ENCODE assay signal across 21 cellular contexts in genomic region chr6:24710519-24711303, GRCh38. TPM values are rescaled to one million over a fixed set of nuclear protein-coding genes. Genes with fewer than 3 reads are reported as not detected.
A peak's percentile ranks its signal among the peaks of the same experiment; 100 is the strongest.
DNase-seq lines count a peak whose midpoint lies in the region; ATAC-seq and TF ChIP-seq lines count a peak whose summit lies in the region.
"Had no signal": no experiment of that assay in that cellular context is flagged by ENCODE, and none has a peak within 500 bp of the region (broad histone marks: within the 10 kb centered on the region; RNA-seq: fewer than 3 reads in every experiment).

No MANE protein-coding gene starts in this region.

- CTCF ChIA-PET in activated naive CD4-positive, alpha-beta T cell treated with anti-CD3 and anti-CD28 coated beads for 36 hours (lab: Charles Lee) = interaction anchor here (1.3 kb wide), 1 partner anchor 56 kb away, joined by 5 read pairs; no protein-coding TSS in a partner anchor
- CTCF ChIA-PET in activated B cell treated with CpG ODN at 0.5 μM for 24 hours (lab: Charles Lee) = no interaction called here

- peaks cover 65% of the 10 kb centered on the region for H3K36me3 Mint-ChIP-seq in activated naive CD4-positive, alpha-beta T cell treated with anti-CD3 and anti-CD28 coated beads for 36 hours (ENCODE audit: low read depth)
- H3K36me3 Mint-ChIP-seq in activated B cell treated with CpG ODN at 0.5 μM for 24 hours (ENCODE audit: low read depth) = peaks cover 90% of the 10 kb centered on the region
- peaks cover 71% of the 10 kb centered on the region for H3K36me3 Mint-ChIP-seq in stimulated activated memory B cell treated with anti-CD40 and anti-IgM and Interleukin-4, amounts not matched to agents 10 μg/mL and 1 μg/mL and 100 μg/mL, for 72 hours
- H3K36me3 Mint-ChIP-seq: IgD-negative memory B cell had no signal

- intact Hi-C loops in activated naive CD4-positive, alpha-beta T cell treated with anti-CD3 and anti-CD28 coated beads for 36 hours (cut with micrococcal nuclease) = no loop called here
- intact Hi-C loops in activated B cell treated with CpG ODN at 0.5 μM for 24 hours (cut with micrococcal nuclease) = no loop called here

- no peak for TF ChIP-seq CTCF in activated B cell treated with CpG ODN at 0.5 μM for 24 hours (IDR thresholded peaks at IDR 0.05)
- TF ChIP-seq CTCF in coronary artery (IDR thresholded peaks at IDR 0.05) = no peak

- H3K27me3 Mint-ChIP-seq in activated naive CD4-positive, alpha-beta T cell treated with anti-CD3 and anti-CD28 coated beads for 36 hours (ENCODE audit: low read depth) = no peaks in the 10 kb centered on the region
- no peaks in the 10 kb centered on the region for H3K27me3 Mint-ChIP-seq in activated B cell treated with CpG ODN at 0.5 μM for 24 hours
- H3K27me3 Mint-ChIP-seq in stimulated activated memory B cell treated with anti-CD40 and anti-IgM and Interleukin-4, amounts not matched to agents 10 μg/mL and 1 μg/mL and 100 μg/mL, for 72 hours = no peaks in the 10 kb centered on the region
- H3K27me3 Mint-ChIP-seq: IgD-negative memory B cell had no signal

- POLR2A ChIA-PET in activated B cell treated with CpG ODN at 0.5 μM for 24 hours (lab: Charles Lee) = interaction anchor here (1.1 kb wide), 1 partner anchor 8 kb away, joined by 7 read pairs; the partner anchor contains the start of gene C6orf62

- H3K4me1 Mint-ChIP-seq in activated naive CD4-positive, alpha-beta T cell treated with anti-CD3 and anti-CD28 coated beads for 36 hours (ENCODE audit: low read depth) = peaks cover 57% of the 10 kb centered on the region
- H3K4me1 Mint-ChIP-seq in activated B cell treated with CpG ODN at 0.5 μM for 24 hours = peaks cover 51% of the 10 kb centered on the region
- H3K4me1 Mint-ChIP-seq in stimulated activated memory B cell treated with anti-CD40 and anti-IgM and Interleukin-4, amounts not matched to agents 10 μg/mL and 1 μg/mL and 100 μg/mL, for 72 hours = peaks cover 41% of the 10 kb centered on the region

- H3K9me3 Mint-ChIP-seq in activated naive CD4-positive, alpha-beta T cell treated with anti-CD3 and anti-CD28 coated beads for 36 hours = no peaks in the 10 kb centered on the region
- H3K9me3 Mint-ChIP-seq in activated B cell treated with CpG ODN at 0.5 μM for 24 hours = no peaks in the 10 kb centered on the region
- H3K9me3 Mint-ChIP-seq in stimulated activated memory B cell treated with anti-CD40 and anti-IgM and Interleukin-4, amounts not matched to agents 10 μg/mL and 1 μg/mL and 100 μg/mL, for 72 hours = no peaks in the 10 kb centered on the region
- H3K9me3 Mint-ChIP-seq: IgD-negative memory B cell had no signal

- H3K4me3 ChIP-seq in coronary artery = peak overlapping the region; percentile 5
- H3K4me3 ChIP-seq: thyroid gland had no signal

- DNase-seq in activated naive CD4-positive, alpha-beta T cell treated with anti-CD3 and anti-CD28 coated beads for 36 hours = no peak
- no peak for DNase-seq in activated naive CD4-positive, alpha-beta T cell (lab: John Stamatoyannopoulos, UW)
- DNase-seq in activated B cell treated with CpG ODN at 0.5 μM for 24 hours (no peak), coronary artery (ENCODE audit: low spot score) (no peak), AG20443 (ENCODE audit: low spot score) (no peak)
- no peak for DNase-seq in stimulated activated naive CD4-positive, alpha-beta T cell (lab: John Stamatoyannopoulos, UW)
- DNase-seq: activated effector memory CD4-positive, alpha-beta T cell treated with Interleukin-2 at 50 U/mL for 16 hours; anterior cingulate cortex; cerebellar nuclear complex; effector CD8-positive, alpha-beta T cell; midbrain; NCI-H2081; NCI-H446 treated with DMSO at 0.1 percent for 48 hours; stimulated activated CD4-positive, alpha-beta T cell treated with anti-CD3 and anti-CD28 coated beads, Interleukin-12 subunit alpha, Interleukin-12 subunit beta, amount 100 ng/mL, for 4 hours; stimulated activated CD8-positive, alpha-beta memory T cell treated with anti-CD3 and anti-CD28 coated beads, Interleukin-4, amount 100 ng/mL, for 48 hours; SW 1271; thyroid gland had no signal

- H3K4me3 Mint-ChIP-seq in activated naive CD4-positive, alpha-beta T cell treated with anti-CD3 and anti-CD28 coated beads for 36 hours = no peak overlapping the region
- no peak overlapping the region for H3K4me3 Mint-ChIP-seq in activated B cell treated with CpG ODN at 0.5 μM for 24 hours
- peak overlapping the region; percentile 20 for H3K4me3 Mint-ChIP-seq in stimulated activated memory B cell treated with anti-CD40 and anti-IgM and Interleukin-4, amounts not matched to agents 10 μg/mL and 1 μg/mL and 100 μg/mL, for 72 hours

- H3K27ac ChIP-seq in coronary artery = no peak overlapping the region
- H3K27ac ChIP-seq: HL-60, thyroid gland had no signal

- no peak for ATAC-seq in activated B cell treated with CpG ODN at 0.5 μM for 24 hours (ENCODE audit: low read depth)
- no peak for ATAC-seq in stimulated activated memory B cell treated with anti-CD40 and anti-IgM and Interleukin-4, amounts not matched to agents 10 μg/mL and 1 μg/mL and 100 μg/mL, for 72 hours
- no peak for ATAC-seq in GM18870 (IDR thresholded peaks at IDR 0.05; ENCODE audit: unreplicated experiment)

- H3K27ac Mint-ChIP-seq in activated naive CD4-positive, alpha-beta T cell treated with anti-CD3 and anti-CD28 coated beads for 36 hours = peak overlapping the region; percentile 72
- peak overlapping the region; percentile 21 for H3K27ac Mint-ChIP-seq in activated B cell treated with CpG ODN at 0.5 μM for 24 hours
- peak overlapping the region; percentile 29 for H3K27ac Mint-ChIP-seq in stimulated activated memory B cell treated with anti-CD40 and anti-IgM and Interleukin-4, amounts not matched to agents 10 μg/mL and 1 μg/mL and 100 μg/mL, for 72 hours

RNA-seq across cellular contexts. Expression of gene C6orf62, which starts 8.2 kb away (rescaled TPM):
- total RNA-seq in activated naive CD4-positive, alpha-beta T cell treated with anti-CD3 and anti-CD28 coated beads for 36 hours = 100 to 1,000 TPM; 110 to 112 TPM
- 127 and 135 TPM in 2 replicates for total RNA-seq in activated B cell treated with CpG ODN at 0.5 μM for 24 hours

RNA-seq across cellular contexts. Expression of gene ACOT13, which starts 43.8 kb away (rescaled TPM):
- total RNA-seq in activated naive CD4-positive, alpha-beta T cell treated with anti-CD3 and anti-CD28 coated beads for 36 hours = 10 to 100 TPM; 34.0 to 36.1 TPM
- total RNA-seq in activated B cell treated with CpG ODN at 0.5 μM for 24 hours = 12.0 and 13.8 TPM in 2 replicates

RNA-seq across cellular contexts. Expression of gene TDP2, which starts 44.0 kb away (rescaled TPM):
- 10 to 100 TPM; 41.5 to 44.2 TPM for total RNA-seq in activated naive CD4-positive, alpha-beta T cell treated with anti-CD3 and anti-CD28 coated beads for 36 hours
- total RNA-seq in activated B cell treated with CpG ODN at 0.5 μM for 24 hours = 48.9 and 51.1 TPM in 2 replicates

Comparison
In these comparisons a context has a peak if more than half of its experiments do, and no peak if none do; other contexts are left out.
1. H3K27ac Mint-ChIP-seq: peak in every context shown above with its lines; median percentile 72 in activated naive CD4-positive, alpha-beta T cell treated with anti-CD3 and anti-CD28 coated beads for 36 hours; 29 in stimulated activated memory B cell treated with anti-CD40 and anti-IgM and Interleukin-4, amounts not matched to agents 10 μg/mL and 1 μg/mL and 100 μg/mL, for 72 hours; 21 in activated B cell treated with CpG ODN at 0.5 μM for 24 hours.